1 cellular context compared by ENCODE assay signal in genomic region chr20:58452667-58453255, GRCh38.
TF ChIP-seq lines count a peak whose summit lies in the region.

No MANE protein-coding gene starts in this region.

TF ChIP-seq in GM23338, 12 proteins besides CTCF, POLR2A, EP300 and RAD21 (continued from another document):
- no peak for TF ChIP-seq ZNF462 (CRISPR knock-in tag; IDR thresholded peaks at IDR 0.05)
TF ChIP-seq in GM23338: peak in this region for 0.
